In the genomic region with DNA sequence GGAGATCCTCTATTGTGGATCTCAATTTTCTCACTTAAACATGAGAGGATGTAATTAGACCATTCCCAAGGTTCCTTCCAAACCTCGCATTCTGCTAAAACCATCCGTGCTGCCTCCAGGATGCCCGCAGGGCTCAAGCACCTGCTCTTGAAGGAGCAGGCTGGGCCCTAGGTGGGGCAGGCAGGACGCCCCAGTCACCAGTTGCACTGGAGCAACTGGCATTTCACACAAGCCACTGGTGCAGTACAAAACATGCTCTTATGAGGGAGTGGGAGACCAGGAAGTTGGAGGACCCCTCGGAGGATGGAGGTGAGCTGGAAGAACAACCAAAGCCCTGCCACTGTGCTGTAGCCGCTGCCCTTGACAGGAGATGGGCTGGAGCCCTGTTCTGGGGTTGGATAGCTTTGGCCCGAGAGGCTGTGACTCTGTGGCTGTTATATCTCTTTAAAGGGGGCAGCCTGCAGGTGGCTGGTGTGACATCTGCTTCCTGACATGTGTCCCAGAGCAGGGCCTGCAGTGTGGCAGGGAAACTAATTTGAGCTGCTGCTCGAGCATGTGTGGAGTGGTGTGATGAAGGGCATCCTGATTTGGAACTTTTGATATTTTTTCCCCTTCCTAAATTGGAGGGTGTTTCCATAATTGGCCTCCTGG, we compare ENCODE assay signal across 20 cellular contexts.
"Had no signal": no experiment of that assay in that cellular context is flagged by ENCODE, and none has a peak within 500 bp of the region (broad histone marks: within the 10 kb centered on the region; RNA-seq: fewer than 3 reads in every experiment).

No MANE protein-coding gene starts in this region.

- H3K9me3 ChIP-seq: breast epithelium, lower lobe of right lung, transverse colon, uterus had no signal

- H3K4me1 Mint-ChIP-seq: stimulated activated memory B cell treated with anti-CD40 and anti-IgM and Interleukin-4, amounts not matched to agents 10 μg/mL and 1 μg/mL and 100 μg/mL, for 72 hours had no signal

- DNase-seq: amniotic stem cell; effector memory CD8-positive, alpha-beta T cell; foreskin melanocyte; immature natural killer cell; lower lobe of right lung; naive B cell; small intestine; stimulated activated CD4-positive, alpha-beta T cell treated with anti-CD3 and anti-CD28 coated beads, Interleukin-2, amount 100 ng/mL, for 24 hours; T-helper 9 cell; transverse colon; uterus had no signal

- H3K4me2 ChIP-seq: hepatocyte had no signal

- H3K4me3 Mint-ChIP-seq: activated naive CD8-positive, alpha-beta T cell; activated T-helper 1 cell treated with anti-CD3 and anti-CD28 coated beads, Interleukin-12 subunit alpha, Interleukin-12 subunit beta, Interleukin-2, Interleukin-4 antibody, amounts not matched to agents 30 ng/mL and 10 ng/mL and 1 ng/mL, durations not matched to agents 14 hours and 24 hours and 36 hours; central memory CD8-positive, alpha-beta T cell; effector memory CD8-positive, alpha-beta T cell; immature natural killer cell; naive B cell; stimulated activated memory B cell treated with anti-CD40 and anti-IgM and Interleukin-4, amounts not matched to agents 10 μg/mL and 1 μg/mL and 100 μg/mL, for 72 hours had no signal

- H3K27ac ChIP-seq: breast epithelium, hepatocyte, lower lobe of right lung, transverse colon, uterus had no signal

- H3K36me3 ChIP-seq: breast epithelium, lower lobe of right lung, uterus had no signal

- H3K27me3 Mint-ChIP-seq: activated naive CD8-positive, alpha-beta T cell; central memory CD8-positive, alpha-beta T cell; effector memory CD8-positive, alpha-beta T cell; naive B cell; stimulated activated memory B cell treated with anti-CD40 and anti-IgM and Interleukin-4, amounts not matched to agents 10 μg/mL and 1 μg/mL and 100 μg/mL, for 72 hours had no signal

- H3K9me3 Mint-ChIP-seq: activated T-helper 1 cell treated with anti-CD3 and anti-CD28 coated beads, Interleukin-12 subunit alpha, Interleukin-12 subunit beta, Interleukin-2, Interleukin-4 antibody, amounts not matched to agents 30 ng/mL and 10 ng/mL and 1 ng/mL, durations not matched to agents 14 hours and 24 hours and 36 hours; central memory CD8-positive, alpha-beta T cell; effector memory CD8-positive, alpha-beta T cell; immature natural killer cell; naive B cell; stimulated activated memory B cell treated with anti-CD40 and anti-IgM and Interleukin-4, amounts not matched to agents 10 μg/mL and 1 μg/mL and 100 μg/mL, for 72 hours had no signal

- H3K27ac Mint-ChIP-seq: activated T-helper 1 cell treated with anti-CD3 and anti-CD28 coated beads, Interleukin-12 subunit alpha, Interleukin-12 subunit beta, Interleukin-2, Interleukin-4 antibody, amounts not matched to agents 30 ng/mL and 10 ng/mL and 1 ng/mL, durations not matched to agents 14 hours and 24 hours and 36 hours; stimulated activated memory B cell treated with anti-CD40 and anti-IgM and Interleukin-4, amounts not matched to agents 10 μg/mL and 1 μg/mL and 100 μg/mL, for 72 hours had no signal

- H3K27me3 ChIP-seq: breast epithelium, transverse colon, uterus had no signal

- ATAC-seq: effector memory CD8-positive, alpha-beta T cell; esophagus mucosa; left lobe of liver; lower lobe of right lung; sciatic nerve; stimulated activated memory B cell treated with anti-CD40 and anti-IgM and Interleukin-4, amounts not matched to agents 10 μg/mL and 1 μg/mL and 100 μg/mL, for 72 hours had no signal

- H3K4me1 ChIP-seq: breast epithelium, lower lobe of right lung, transverse colon, uterus had no signal

- H3K79me2 ChIP-seq: hepatocyte had no signal

- H3K4me3 ChIP-seq: breast epithelium, hepatocyte, lower lobe of right lung, transverse colon, uterus had no signal

- H2AFZ ChIP-seq: hepatocyte had no signal
